8 cellular contexts compared by ENCODE assay signal in the genomic region with DNA sequence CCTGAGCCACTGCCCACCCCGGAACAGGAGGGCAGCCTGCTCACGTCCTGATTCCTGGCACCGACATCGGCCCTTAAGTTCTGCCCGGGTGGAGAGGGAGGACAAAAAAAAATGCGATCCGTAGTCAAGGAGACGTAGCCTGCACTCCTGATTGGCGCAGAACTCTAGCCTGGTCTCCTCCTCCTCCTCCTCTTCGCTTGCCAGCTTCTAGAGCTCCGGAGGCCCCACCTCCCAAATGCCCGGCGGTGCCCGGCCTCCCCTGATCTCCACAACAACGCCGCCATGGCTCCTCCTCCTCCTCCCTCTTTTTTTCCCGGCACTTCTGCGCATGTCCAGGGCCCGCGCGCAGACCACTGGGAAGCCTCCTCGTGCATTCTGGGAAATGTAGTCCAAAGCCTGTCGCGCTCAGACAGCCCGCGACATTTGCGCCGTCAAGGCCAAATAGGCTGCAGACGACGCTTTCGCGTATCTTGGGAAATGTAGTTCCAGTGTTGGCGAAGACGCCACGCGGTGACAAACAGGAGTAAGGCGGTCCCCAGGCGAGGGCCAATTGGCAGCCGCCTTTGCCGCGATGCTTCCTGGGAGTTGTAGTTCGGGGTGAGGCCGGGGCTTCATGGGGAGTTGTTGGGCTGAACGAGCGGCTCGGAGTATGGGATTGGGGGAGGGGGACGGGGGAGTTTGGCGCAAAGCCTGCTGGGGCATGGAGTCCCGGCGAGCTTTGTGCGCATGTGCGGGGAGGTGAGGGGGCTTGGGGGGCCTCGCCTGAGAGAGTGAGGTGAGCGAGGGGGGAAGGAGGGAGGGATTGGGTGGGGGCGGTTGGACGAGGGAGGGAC. TPM values are rescaled to one million over a fixed set of nuclear protein-coding genes. Genes with fewer than 3 reads are reported as not detected.
DNase-seq lines count a peak whose midpoint lies in the region; ATAC-seq, FAIRE-seq and TF ChIP-seq lines count a peak whose summit lies in the region.

A gene (plus strand): TSS at position 705 of the 833 bp plus-strand sequence. CDS start 5,625 bp downstream, outside the sequence.

- no peak for TF ChIP-seq CTCF in WI38 (IDR thresholded peaks at IDR 0.05; ENCODE audit: low read depth, low read length)
- TF ChIP-seq CTCF in bronchial epithelial cell (IDR thresholded peaks at IDR 0.05; ENCODE audit: insufficient read depth, low read length, severe bottlenecking), result no peak

- no peaks in the 10 kb centered on the region for H3K27me3 ChIP-seq in bronchial epithelial cell (ENCODE audit: control insufficient read depth, insufficient read depth, low read length)
- H3K27me3 ChIP-seq in iPS-20b (ENCODE audit: insufficient read depth, low read length), result no peaks in the 10 kb centered on the region

- no peak for FAIRE-seq in bronchial epithelial cell (lab: Jason Lieb, UNC)

- H3K9ac ChIP-seq in iPS-20b (ENCODE audit: low read depth, low read length), result peak within 1 kb of the TSS; percentile 89; the same call in 1 of the 2 replicates

- H3K27ac ChIP-seq in iPS-20b (ENCODE audit: low read length) (peak within 1 kb of the TSS; percentile 71), skin epidermis (peak within 1 kb of the TSS; percentile 31 to 91 (median 84))

- peak; percentile 98 for DNase-seq in ACHN
- peak; percentile 100 for DNase-seq in NCI-H2227 (lab: John Stamatoyannopoulos, UW; ENCODE audit: unreplicated experiment)
- peak; percentile 95 for DNase-seq in bronchial epithelial cell (ENCODE audit: low read depth)

- H3K4me1 ChIP-seq in iPS-20b (ENCODE audit: insufficient read depth, low read length), result peaks cover 18% of the 10 kb centered on the region; the same call in 1 of the 2 replicates

- in situ Hi-C loops in ACHN (cut with HindIII; ENCODE audit: low pct_ligation_motif_present, low pct_unique_long_range_greater_than_20kb, low sequenced_read_pairs), result no loop called here

- H3K4me3 ChIP-seq in WI38 (ENCODE audit: low read depth, low read length), result peak within 1 kb of the TSS; percentile 63
- H3K4me3 ChIP-seq in bronchial epithelial cell (ENCODE audit: low read depth, low read length), result peak within 1 kb of the TSS; percentile 70
- peak within 1 kb of the TSS; percentile 80 for H3K4me3 ChIP-seq in iPS-20b (ENCODE audit: low read length)
- H3K4me3 ChIP-seq in skin epidermis, result peak within 1 kb of the TSS; percentile 38 to 67 (median 51)

- no peaks in the 10 kb centered on the region for H3K9me3 ChIP-seq in iPS-20b (ENCODE audit: insufficient read depth, low read depth, low read length)

- peak; percentile 87 for ATAC-seq in GM18873 (IDR thresholded peaks at IDR 0.05; ENCODE audit: low FRiP score, unreplicated experiment)
- ATAC-seq in HG03139 (IDR thresholded peaks at IDR 0.05; ENCODE audit: unreplicated experiment), result peak; percentile 88

- H3K36me3 ChIP-seq in bronchial epithelial cell (ENCODE audit: control insufficient read depth, insufficient read depth, low read length), result peaks cover 3% of the 10 kb centered on the region
- H3K36me3 ChIP-seq in iPS-20b (ENCODE audit: insufficient read depth, low read depth, low read length), result no peaks in the 10 kb centered on the region

RNA-seq across cellular contexts. Expression of the gene that starts here (rescaled TPM):
- total RNA-seq in bronchial epithelial cell, result 4.2 and 7.0 TPM in 2 replicates

Comparison
In these comparisons a context has a peak if more than half of its experiments do, and no peak if none do; other contexts are left out.
1. Peak in every context shown above with its lines: DNase-seq, ATAC-seq, H3K4me3 ChIP-seq and H3K27ac ChIP-seq.